ENCODE assay signal across 11 cellular contexts in genomic region chr2:121055088-121055487, GRCh38.
"Had no signal": no experiment of that assay in that cellular context is flagged by ENCODE, and none has a peak within 500 bp of the region (broad histone marks: within the 10 kb centered on the region; RNA-seq: fewer than 3 reads in every experiment).

No MANE protein-coding gene starts in this region.

- H3K9ac ChIP-seq: GM23248 had no signal

- H3K36me3 ChIP-seq: HAP-1 had no signal

- ATAC-seq: GM23338, HCT116 had no signal

- H3K9me3 ChIP-seq: HAP-1 had no signal

- FAIRE-seq: H1, H54 had no signal

- H3K27ac ChIP-seq: GM23248 had no signal

- H3K4me3 ChIP-seq: GM23248, GM23338, HAP-1 had no signal

- H2AFZ ChIP-seq: GM23248, GM23338 had no signal

- DNase-seq: GM23248, GOT3, H7, H9, HCEC 1CT, HFFc6 had no signal

- H3K4me3 Mint-ChIP-seq: GM23338, H9, HFFc6 had no signal

- H3K4me1 Mint-ChIP-seq: GM23338, H9 had no signal

- H3K4me1 ChIP-seq: HAP-1 had no signal

- H3K4me2 ChIP-seq: GM23338 had no signal

- H3K27ac Mint-ChIP-seq: GM23338, H9, HFFc6 had no signal
